Comparison of ENCODE assay signal across 10 cellular contexts in genomic region chr13:66995366-66995663, GRCh38.
A peak's percentile ranks its signal among the peaks of the same experiment; 100 is the strongest.
DNase-seq lines count a peak whose midpoint lies in the region; ATAC-seq, FAIRE-seq and TF ChIP-seq lines count a peak whose summit lies in the region.
"Had no signal": no experiment of that assay in that cellular context is flagged by ENCODE, and none has a peak within 500 bp of the region (broad histone marks: within the 10 kb centered on the region; RNA-seq: fewer than 3 reads in every experiment).

No MANE protein-coding gene starts in this region.

- no peak overlapping the region for H2AFZ ChIP-seq in PC-9

- H3K4me3 ChIP-seq in spleen (peak overlapping the region in 1 of 8 donors; percentile 30), PC-9 (no peak overlapping the region)

- peaks cover 2 to 8% (median 5%) of the 10 kb centered on the region in 3 donors for H3K9me3 Mint-ChIP-seq in IgD-negative memory B cell

- H3K36me3 ChIP-seq in spleen (no peaks in the 10 kb centered on the region), PC-9 (ENCODE audit: low read depth) (no peaks in the 10 kb centered on the region)
- H3K36me3 ChIP-seq: neutrophil had no signal

- H3K36me3 Mint-ChIP-seq in IgD-negative memory B cell = no peaks in the 10 kb centered on the region

- no peak for TF ChIP-seq CTCF in spleen (IDR thresholded peaks at IDR 0.05 in 8 of 11, conservative IDR thresholded peaks at IDR 0.05 in 3 of 11)
- no peak for TF ChIP-seq CTCF in PC-9 (conservative IDR thresholded peaks at IDR 0.05)

- ATAC-seq in GM19351 (IDR thresholded peaks at IDR 0.05; ENCODE audit: unreplicated experiment) (peak; percentile 83), HG02840 (IDR thresholded peaks at IDR 0.05; ENCODE audit: low FRiP score, unreplicated experiment) (peak; percentile 82)

- no peaks in the 10 kb centered on the region for H3F3A ChIP-seq in PC-9 (ENCODE audit: insufficient read depth, low read depth)

- intact Hi-C loops in spleen (cut with DNase I; ENCODE audit: low total_unique reads) = no loop called here
- intact Hi-C loops in PC-9 (cut with micrococcal nuclease; ENCODE audit: unreplicated experiment) = no loop called here

- CTCF ChIA-PET in PC-9 (lab: Charles Lee) = no interaction called here

- no peaks in the 10 kb centered on the region for H3K9me2 ChIP-seq in PC-9 (ENCODE audit: insufficient read depth)

- no TSS peak for BruUV-seq in PC-9 (replicated peaks; lab: Mats Ljungman, UMichigan)

- DNase-seq in spleen (no peak), PC-9 (no peak), nucleus accumbens (lab: John Stamatoyannopoulos, UW) (no peak), GM12892 (ENCODE audit: insufficient read length) (no peak)
- DNase-seq in activated CD4-positive, alpha-beta T cell treated with anti-CD3 and anti-CD28 coated beads for 1 hour = no peak
- DNase-seq: T1000 had no signal

- H3K27ac ChIP-seq in spleen (peak overlapping the region in 5 of 8 donors; percentile 11 to 72 (median 61)), PC-9 (no peak overlapping the region)
- H3K27ac ChIP-seq: neutrophil had no signal

- no peak for TF ChIP-seq POLR2A in spleen (IDR thresholded peaks at IDR 0.05)
- TF ChIP-seq POLR2A in GM12892 (IDR thresholded peaks at IDR 0.05; ENCODE audit: low read depth, low read length) = no peak

- H3K4me1 Mint-ChIP-seq in IgD-negative memory B cell = no peaks in the 10 kb centered on the region

- H3K4me1 ChIP-seq in spleen (peaks cover 0 to 30% (median 2%) of the 10 kb centered on the region in 6 donors), PC-9 (replicated peaks; ENCODE audit: insufficient read depth) (no peaks in the 10 kb centered on the region)

- H3K27ac Mint-ChIP-seq in IgD-negative memory B cell = peak overlapping the region in 2 of 3 donors; percentile 16 to 68

- POLR2A ChIA-PET in PC-9 (lab: Charles Lee; ENCODE audit: unreplicated experiment) = no interaction called here

- H3K9me3 ChIP-seq in spleen = no peaks in the 10 kb centered on the region
- no peaks in the 10 kb centered on the region for H3K9me3 ChIP-seq in PC-9 (ENCODE audit: insufficient read depth, low read depth)
- H3K9me3 ChIP-seq: neutrophil had no signal

- H3K4me3 Mint-ChIP-seq in IgD-negative memory B cell = peak overlapping the region in 1 of 4 donors; percentile 49

- 28 to 66% (median 39%) methylated on average over 1 of the region's 1 CpG for WGBS in spleen, 5 donors

- H4K20me1 ChIP-seq in PC-9 (ENCODE audit: insufficient read depth) = no peaks in the 10 kb centered on the region

- H3K27me3 Mint-ChIP-seq in IgD-negative memory B cell = peaks cover 1% of the 10 kb centered on the region

- no peak overlapping the region for H3K4me2 ChIP-seq in PC-9

- no peaks in the 10 kb centered on the region for H3K79me2 ChIP-seq in PC-9 (ENCODE audit: low read depth)

- no peak for FAIRE-seq in GM12892 (lab: Jason Lieb, UNC)

- H3K27me3 ChIP-seq in spleen (replicated peaks in 1 of 7) (no peaks in the 10 kb centered on the region), PC-9 (ENCODE audit: insufficient read depth, low read depth) (no peaks in the 10 kb centered on the region)
- H3K27me3 ChIP-seq: neutrophil had no signal
